In genomic region chr18:67243799-67244587, GRCh38 we compare ENCODE assay signal across 8 cellular contexts.
DNase-seq lines count a peak whose midpoint lies in the region; ATAC-seq, FAIRE-seq and TF ChIP-seq lines count a peak whose summit lies in the region.

No MANE protein-coding gene starts in this region.

- H3K23me2 ChIP-seq in H1 (ENCODE audit: low read depth, low read length): no peaks in the 10 kb centered on the region

- no peak for TF ChIP-seq POLR2A in H1 (IDR thresholded peaks at IDR 0.05; ENCODE audit: control extremely low read depth in 1 of 2, low read depth in 2 of 2, low read length in 2 of 2)

- POLR2A ChIA-PET in H1 (lab: Charles Lee; ENCODE audit: partially characterized antibody): no interaction called here

- TF ChIP-seq EP300 in H1 (IDR thresholded peaks at IDR 0.05; ENCODE audit: borderline replicate concordance in 1 of 2, low read depth in 2 of 2, low read length in 2 of 2): no peak

- no peak overlapping the region for H3K4me3 Mint-ChIP-seq in nephron progenitor cell

- H3K14ac ChIP-seq in H1 (ENCODE audit: insufficient read length): no peak overlapping the region

- H4K20me1 ChIP-seq in H1 (replicated peaks in 1 of 2; ENCODE audit: control insufficient read depth in 1 of 2, insufficient read depth in 2 of 2, low read length in 2 of 2): no peaks in the 10 kb centered on the region

- H3K4me1 ChIP-seq in right cardiac atrium (ENCODE audit: control insufficient read depth, insufficient read depth, low read length) (no peaks in the 10 kb centered on the region), H1 (replicated peaks in 1 of 4; ENCODE audit: control insufficient read depth in 3 of 4, insufficient read depth in 4 of 4, low read length in 3 of 4) (no peaks in the 10 kb centered on the region)

- H2BK15ac ChIP-seq in H1 (ENCODE audit: low read length): no peak overlapping the region

- H3K9me3 ChIP-seq in right cardiac atrium (ENCODE audit: control insufficient read depth, low read length) (no peaks in the 10 kb centered on the region), H1 (ENCODE audit: insufficient read depth in 2 of 2, low read depth in 1 of 2, low read length in 1 of 2) (no peaks in the 10 kb centered on the region)

- H3K4me1 Mint-ChIP-seq in nephron progenitor cell: no peaks in the 10 kb centered on the region

- H3K27ac Mint-ChIP-seq in nephron progenitor cell: no peak overlapping the region

- H4K91ac ChIP-seq in H1 (replicated peaks; ENCODE audit: insufficient read length, low read length): no peak overlapping the region

- no peak overlapping the region for H3K23ac ChIP-seq in H1 (ENCODE audit: insufficient read length)

- 0 out of 2 replicates have a peak overlapping the region, but pooled peaks have one; percentile 79 for H2AFZ ChIP-seq in H1 (ENCODE audit: low read length)

- no peak overlapping the region for H3K4ac ChIP-seq in H1 (replicated peaks; ENCODE audit: insufficient read length, low read depth, low read length)

- H3K4me3 ChIP-seq in right cardiac atrium (ENCODE audit: low read length): peak overlapping the region; percentile 13
- H3K4me3 ChIP-seq in H1 (ENCODE audit: extremely low read depth in 1 of 4, insufficient read depth in 2 of 4, low read depth in 3 of 4, low read length in 4 of 4): no peak overlapping the region

- no peak overlapping the region for H2AK5ac ChIP-seq in H1 (ENCODE audit: low read depth, low read length)

- no peak overlapping the region for H3K18ac ChIP-seq in H1 (ENCODE audit: extremely low read depth, low read length)

- H3K56ac ChIP-seq in H1 (replicated peaks; ENCODE audit: insufficient read length, low read depth, low read length): no peak overlapping the region

- H2BK12ac ChIP-seq in H1 (ENCODE audit: low read depth, low read length): no peak overlapping the region

- no peak overlapping the region for H4K5ac ChIP-seq in H1 (ENCODE audit: insufficient read length, low read depth, low read length)

- intact Hi-C loops in right cardiac atrium (cut with DNase I) (no loop called here), Right ventricle myocardium superior (cut with DNase I) (no loop called here)

- H3K4me2 ChIP-seq in H1 (ENCODE audit: insufficient read depth in 1 of 2, low read depth in 2 of 2, low read length in 2 of 2): no peak overlapping the region

- no peak for TF ChIP-seq CTCF in H1 (IDR thresholded peaks at IDR 0.05; ENCODE audit: control extremely low read depth in 1 of 3, insufficient read depth in 1 of 3, low read depth in 1 of 3, low read length in 3 of 3)
- TF ChIP-seq CTCF in nephron progenitor cell (IDR thresholded peaks at IDR 0.05): no peak

- no peak for ATAC-seq in right cardiac atrium
- no peak for ATAC-seq in Right ventricle myocardium superior (ENCODE audit: poor library complexity)
- no peak for ATAC-seq in HG02588 (IDR thresholded peaks at IDR 0.05; ENCODE audit: unreplicated experiment)
- ATAC-seq in GM21515 (IDR thresholded peaks at IDR 0.05; ENCODE audit: unreplicated experiment): no peak

- CTCF ChIA-PET in H1 (lab: Charles Lee; ENCODE audit: partially characterized antibody): no interaction called here

- no peaks in the 10 kb centered on the region for H3K36me3 ChIP-seq in H1 (ENCODE audit: control insufficient read depth in 2 of 4, insufficient read depth in 4 of 4, low read length in 3 of 4)

- H3K9me3 Mint-ChIP-seq in nephron progenitor cell: no peaks in the 10 kb centered on the region

- no peak for FAIRE-seq in H1 (lab: Jason Lieb, UNC)

- no peak overlapping the region for H4K8ac ChIP-seq in H1 (ENCODE audit: extremely low read depth, insufficient read depth, low read length)

- H3K27ac ChIP-seq in right cardiac atrium (ENCODE audit: low read length): no peak overlapping the region
- H3K27ac ChIP-seq in H1 (ENCODE audit: low read depth, low read length): no peak overlapping the region

- H3K9ac ChIP-seq in H1 (replicated peaks in 1 of 4; ENCODE audit: extremely low read depth in 1 of 4, low read depth in 3 of 4, low read length in 3 of 4): no peak overlapping the region

- WGBS in right cardiac atrium: 23% methylated on average over 3 of the region's 3 CpGs
- 86% methylated on average over 3 of the region's 3 CpGs; no CpG with 5 or more reads in 1 of the 2 experiments for WGBS in H1 (ENCODE audit: extremely low coverage in 1 of 2, insufficient coverage in 1 of 2, insufficient read length in 1 of 2, insufficient replicate concordance in 2 of 2, low coverage in 1 of 2, low lambda C conversion rate in 2 of 2, missing lambda C conversion rate in 1 of 2), 2 experiments

- H3K36me3 Mint-ChIP-seq in nephron progenitor cell (ENCODE audit: low read depth): no peaks in the 10 kb centered on the region

- H3K27me3 ChIP-seq in right cardiac atrium (ENCODE audit: control insufficient read depth, insufficient read depth) (no peaks in the 10 kb centered on the region), H1 (replicated peaks in 1 of 4; ENCODE audit: control insufficient read depth in 3 of 4, extremely low read depth in 1 of 4, insufficient read depth in 3 of 4, low read length in 3 of 4) (no peaks in the 10 kb centered on the region)

- no peak overlapping the region for H2BK5ac ChIP-seq in H1 (ENCODE audit: low read depth, low read length)

- no peaks in the 10 kb centered on the region for H3K79me1 ChIP-seq in H1 (ENCODE audit: low read depth, low read length)

- DNase-seq in right cardiac atrium (no peak), Right ventricle myocardium superior (no peak), M059J (ENCODE audit: low read depth) (peak; percentile 36), H1 (ENCODE audit: low read depth in 1 of 2, low spot score in 2 of 2) (no peak), nephron progenitor cell (no peak)
- DNase-seq in activated CD4-positive, CD25-positive, alpha-beta regulatory T cell treated with anti-CD3 and anti-CD28 coated beads, Interleukin-2, amount 50 U/mL, for 72 hours: no peak

- TF ChIP-seq RAD21 in H1 (IDR thresholded peaks at IDR 0.05 in 1 of 2, conservative IDR thresholded peaks at IDR 0.05 in 1 of 2; ENCODE audit: low read depth in 2 of 2, low read length in 2 of 2): no peak

- H2BK20ac ChIP-seq in H1 (ENCODE audit: low read length): no peak overlapping the region

- no peaks in the 10 kb centered on the region for H3K79me2 ChIP-seq in H1 (ENCODE audit: control insufficient read depth in 1 of 2, insufficient read depth in 2 of 2, low read length in 2 of 2)

- no peak overlapping the region for H2BK120ac ChIP-seq in H1 (replicated peaks; ENCODE audit: low read depth, low read length)

- no peaks in the 10 kb centered on the region for H3K27me3 Mint-ChIP-seq in nephron progenitor cell (ENCODE audit: low read depth, poor library complexity)

TF ChIP-seq in H1, 55 proteins besides CTCF, POLR2A, EP300 and RAD21 (continues in another document):
- TF ChIP-seq MAFK (IDR thresholded peaks at IDR 0.05; ENCODE audit: low read depth, low read length): no peak
- TF ChIP-seq CEBPB (IDR thresholded peaks at IDR 0.05; ENCODE audit: low read depth, low read length): no peak
- no peak for TF ChIP-seq GABPA (IDR thresholded peaks at IDR 0.05; ENCODE audit: borderline replicate concordance, insufficient read depth, low read length)
